20 cellular contexts compared by ENCODE assay signal in genomic region chr1:41776896-41777431, GRCh38.
A peak's percentile ranks its signal among the peaks of the same experiment; 100 is the strongest.
DNase-seq lines count a peak whose midpoint lies in the region; ATAC-seq and TF ChIP-seq lines count a peak whose summit lies in the region.
"Had no signal": no experiment of that assay in that cellular context is flagged by ENCODE, and none has a peak within 500 bp of the region (broad histone marks: within the 10 kb centered on the region; RNA-seq: fewer than 3 reads in every experiment).

No MANE protein-coding gene starts in this region.

- H3K27me3 ChIP-seq in DND-41 (ENCODE audit: insufficient read depth, low read length, poor library complexity), result no peaks in the 10 kb centered on the region
- H3K27me3 ChIP-seq in body of pancreas, result no peaks in the 10 kb centered on the region
- H3K27me3 ChIP-seq: esophagus muscularis mucosa, sigmoid colon, suprapubic skin had no signal

- H3K79me2 ChIP-seq in DND-41 (ENCODE audit: insufficient read depth, low read length), result peaks cover 97% of the 10 kb centered on the region

- TF ChIP-seq CTCF in DND-41 (IDR thresholded peaks at IDR 0.05; ENCODE audit: borderline replicate concordance, extremely low read depth, low read length, poor library complexity, severe bottlenecking) (no peak), body of pancreas (IDR thresholded peaks at IDR 0.05) (no peak)

- H3K9me3 ChIP-seq in DND-41 (ENCODE audit: insufficient read depth, low read length, severe bottlenecking), result no peaks in the 10 kb centered on the region
- H3K9me3 ChIP-seq in body of pancreas, result no peaks in the 10 kb centered on the region
- H3K9me3 ChIP-seq: esophagus muscularis mucosa, sigmoid colon, suprapubic skin had no signal

- H2AFZ ChIP-seq in DND-41 (ENCODE audit: low read depth, low read length), result no peak overlapping the region

- intact Hi-C loops in body of pancreas (cut with DNase I) (no loop called here), left colon (cut with DNase I, micrococcal nuclease) (no loop called here)

- H4K20me1 ChIP-seq in DND-41 (ENCODE audit: insufficient read depth, low read length), result peaks cover 75% of the 10 kb centered on the region

- DNase-seq in DND-41, result no peak
- peak; percentile 92 to 97 (median 96) for DNase-seq in body of pancreas
- no peak for DNase-seq in left colon
- DNase-seq in pons (ENCODE audit: low spot score), result peak; percentile 99
- DNase-seq in stimulated activated CD4-positive, alpha-beta T cell treated with anti-CD3 and anti-CD28 coated beads, Interleukin-4, amount 100 ng/mL, for 24 hours, result no peak
- DNase-seq: activated CD4-positive, alpha-beta T cell treated with anti-CD3 and anti-CD28 coated beads, Interleukin-2, amount 50 U/mL, for 4 hours; activated naive CD4-positive, alpha-beta T cell treated with anti-CD3 and anti-CD28 coated beads, Interleukin-2, amount 50 U/mL, for 16 hours; activated T-cell treated with anti-CD3 and anti-CD28 coated beads, Interleukin-2, amount 50 U/mL, for 1 hour; Calu3; GOT3; NCI-H2081; sigmoid colon; stimulated activated CD4-positive, alpha-beta T cell treated with anti-CD3 and anti-CD28 coated beads, Interleukin-2, amount 100 ng/mL, for 24 hours had no signal

- H3K9ac ChIP-seq in DND-41 (ENCODE audit: low read depth, low read length), result no peak overlapping the region

- H3K36me3 ChIP-seq in DND-41 (ENCODE audit: insufficient read depth, low read length), result peaks cover 38% of the 10 kb centered on the region
- no peaks in the 10 kb centered on the region for H3K36me3 ChIP-seq in body of pancreas (replicated peaks in 1 of 2; ENCODE audit: insufficient read depth in 1 of 2, low read depth in 2 of 2)
- H3K36me3 ChIP-seq: esophagus muscularis mucosa, sigmoid colon, suprapubic skin had no signal

- H3K27ac ChIP-seq in DND-41 (ENCODE audit: low read length) (peak overlapping the region; percentile 40; the same call in 1 of the 2 replicates), body of pancreas (peak overlapping the region; percentile 74 to 83 (median 76))
- H3K27ac ChIP-seq: esophagus muscularis mucosa, sigmoid colon, suprapubic skin had no signal

- H3K4me3 ChIP-seq in DND-41 (ENCODE audit: low read depth in 1 of 2, low read length in 2 of 2), result no peak overlapping the region
- no peak overlapping the region for H3K4me3 ChIP-seq in body of pancreas
- H3K4me3 ChIP-seq: esophagus muscularis mucosa, sigmoid colon, suprapubic skin had no signal

- ATAC-seq in DND-41 (ENCODE audit: insufficient read depth, low read depth), result no peak
- ATAC-seq in body of pancreas, result peak; percentile 87
- ATAC-seq in left colon, result peak; percentile 30
- ATAC-seq in GM21576 (IDR thresholded peaks at IDR 0.05; ENCODE audit: unreplicated experiment), result no peak
- no peak for ATAC-seq in HG02798 (IDR thresholded peaks at IDR 0.05; ENCODE audit: poor library complexity, unreplicated experiment)
- no peak for ATAC-seq in HG03159 (IDR thresholded peaks at IDR 0.05; ENCODE audit: unreplicated experiment)
- ATAC-seq: natural killer cell treated with Interleukin-12 subunit alpha and Interleukin-12 subunit beta and Interleukin-15 and Interleukin-18, amount 100 ng/mL, for 72 hours; Panc1 had no signal

- no peak overlapping the region for H3K4me2 ChIP-seq in DND-41 (ENCODE audit: insufficient read depth, low read length)

- H3K4me1 ChIP-seq in DND-41 (ENCODE audit: insufficient read depth, low read length) (peaks cover 22% of the 10 kb centered on the region), body of pancreas (peaks cover 41% of the 10 kb centered on the region)

- WGBS in body of pancreas, 2 donors, result 25 to 34% methylated on average over 3 to 8 of the region's 8 CpGs

- TF ChIP-seq POLR2A in body of pancreas (IDR thresholded peaks at IDR 0.05), result peak in 2 of 3 donors; percentile 15 to 36

Comparison
In these comparisons a context has a peak if more than half of its experiments do, and no peak if none do; other contexts are left out.
1. ATAC-seq: peak in body of pancreas (single experiment) and left colon (single experiment); none in DND-41 (single experiment), GM21576 (single experiment), HG02798 (single experiment) and HG03159 (single experiment).
2. DNase-seq: peak in body of pancreas (4 of 4) and pons (single experiment); none in DND-41 (single experiment), left colon (0 of 2) and stimulated activated CD4-positive, alpha-beta T cell treated with anti-CD3 and anti-CD28 coated beads, Interleukin-4, amount 100 ng/mL, for 24 hours (single experiment).